In genomic region chr1:25990702-25991395, GRCh38 we compare ENCODE assay signal across 9 cellular contexts. TPM values are rescaled to one million over a fixed set of nuclear protein-coding genes. Genes with fewer than 3 reads are reported as not detected.
DNase-seq lines count a peak whose midpoint lies in the region; ATAC-seq and TF ChIP-seq lines count a peak whose summit lies in the region.
"Had no signal": no experiment of that assay in that cellular context is flagged by ENCODE, and none has a peak within 500 bp of the region (broad histone marks: within the 10 kb centered on the region; RNA-seq: fewer than 3 reads in every experiment).

No MANE protein-coding gene starts in this region.

- H3K27ac ChIP-seq in right cardiac atrium (ENCODE audit: low read length) = no peak overlapping the region
- H3K27ac ChIP-seq: epithelial cell of prostate had no signal

- no peaks in the 10 kb centered on the region for H3K27me3 ChIP-seq in right cardiac atrium (ENCODE audit: control insufficient read depth, insufficient read depth)

- peaks cover 13% of the 10 kb centered on the region for H3K36me3 Mint-ChIP-seq in T-helper 1 cell treated with Interleukin-12 subunit alpha and Interleukin-12 subunit beta and Interleukin-4 antibody, amounts not matched to agents 30 μg/mL and 1 μg/mL, for 36 hours (ENCODE audit: low read depth)

- ATAC-seq in right cardiac atrium (peak; percentile 66 to 74), GM19397 (IDR thresholded peaks at IDR 0.05; ENCODE audit: unreplicated experiment) (no peak)

- peaks cover 31% of the 10 kb centered on the region for H3K4me1 Mint-ChIP-seq in T-helper 1 cell treated with Interleukin-12 subunit alpha and Interleukin-12 subunit beta and Interleukin-4 antibody, amounts not matched to agents 30 μg/mL and 1 μg/mL, for 36 hours (ENCODE audit: low read depth)

- H3K4me3 ChIP-seq in right cardiac atrium (ENCODE audit: low read length) = no peak overlapping the region

- H3K4me1 ChIP-seq in right cardiac atrium (ENCODE audit: control insufficient read depth, insufficient read depth, low read length) = peaks cover 8% of the 10 kb centered on the region

- H3K9me3 ChIP-seq in right cardiac atrium (ENCODE audit: control insufficient read depth, low read length) = no peaks in the 10 kb centered on the region

- DNase-seq in activated T-cell treated with anti-CD3 and anti-CD28 coated beads, Interleukin-2, amount 50 U/mL, for 1 hour = peak; percentile 47
- DNase-seq in right cardiac atrium (no peak), NCI-H1694 (lab: John Stamatoyannopoulos, UW) (no peak), GM10248 (ENCODE audit: extremely low spot score) (no peak)
- peak in 5 of 6 experiments; percentile 9 to 57 (median 29) for DNase-seq in stimulated activated naive CD4-positive, alpha-beta T cell (lab: John Stamatoyannopoulos, UW)

- H3K4me3 Mint-ChIP-seq in T-helper 1 cell treated with Interleukin-12 subunit alpha and Interleukin-12 subunit beta and Interleukin-4 antibody, amounts not matched to agents 30 μg/mL and 1 μg/mL, for 36 hours = peak overlapping the region; percentile 71

- CTCF ChIA-PET in GM10248 (lab: Yijun Ruan, JAX) = interaction anchor here (0.7 to 4.0 kb wide), 5 partner anchors 9 to 243 kb away, joined by 3 to 24 read pairs (median 3); partner anchors contain the start of gene CEP85

- no peak for TF ChIP-seq CTCF in GM10248 (IDR thresholded peaks at IDR 0.05; ENCODE audit: control extremely low read depth, extremely low read depth, low read depth, missing control alignments)

- H3K27ac Mint-ChIP-seq in T-helper 1 cell treated with Interleukin-12 subunit alpha and Interleukin-12 subunit beta and Interleukin-4 antibody, amounts not matched to agents 30 μg/mL and 1 μg/mL, for 36 hours = peak overlapping the region; percentile 57

- H3K27me3 Mint-ChIP-seq in T-helper 1 cell treated with Interleukin-12 subunit alpha and Interleukin-12 subunit beta and Interleukin-4 antibody, amounts not matched to agents 30 μg/mL and 1 μg/mL, for 36 hours (ENCODE audit: low read depth) = no peaks in the 10 kb centered on the region

- intact Hi-C loops in right cardiac atrium (cut with DNase I) = no loop called here

- H3K9me3 Mint-ChIP-seq in T-helper 1 cell treated with Interleukin-12 subunit alpha and Interleukin-12 subunit beta and Interleukin-4 antibody, amounts not matched to agents 30 μg/mL and 1 μg/mL, for 36 hours = no peaks in the 10 kb centered on the region

- POLR2A ChIA-PET in GM10248 (lab: Yijun Ruan, JAX) = no interaction called here

- WGBS in right cardiac atrium = 43% methylated on average over 15 of the region's 15 CpGs

RNA-seq across cellular contexts. Expression of gene PAFAH2, which starts 7.0 kb away (rescaled TPM):
- total RNA-seq in right cardiac atrium = 1 to 10 TPM; 3.9 to 5.6 (median 4.2) TPM
- polyA plus RNA-seq in right cardiac atrium = 2.0 TPM

RNA-seq across cellular contexts. Expression of gene EXTL1, which starts 30.7 kb away (rescaled TPM):
- total RNA-seq in right cardiac atrium = 1 to 10 TPM in 3 of 4 donors, under 1 TPM in 1; 0.78 to 4.3 (median 2.7) TPM
- 2.2 TPM for polyA plus RNA-seq in right cardiac atrium
- polyA plus RNA-seq: liver had no signal

RNA-seq across cellular contexts. Expression of gene SLC30A2, which starts 55.1 kb away (rescaled TPM):
- total RNA-seq in right cardiac atrium = under 1 TPM; 0.24 to 0.48 (median 0.41) TPM
- 0.36 TPM for polyA plus RNA-seq in right cardiac atrium

Comparison
In these comparisons a context has a peak if more than half of its experiments do, and no peak if none do; other contexts are left out.
1. DNase-seq: peak in activated T-cell treated with anti-CD3 and anti-CD28 coated beads, Interleukin-2, amount 50 U/mL, for 1 hour (single experiment) and stimulated activated naive CD4-positive, alpha-beta T cell (5 of 6); none in right cardiac atrium (0 of 3), NCI-H1694 (single experiment) and GM10248 (single experiment).